In genomic region chr12:94148841-94149780, GRCh38 we compare ENCODE assay signal across 1 cellular context.
A peak's percentile ranks its signal among the peaks of the same experiment; 100 is the strongest.
TF ChIP-seq lines count a peak whose summit lies in the region.

No MANE protein-coding gene starts in this region.

TF ChIP-seq in HepG2, 621 proteins besides CTCF, POLR2A, EP300 and RAD21 (continued from another document and continues in another):
- TF ChIP-seq BCLAF1 (IDR thresholded peaks at IDR 0.05) = no peak
- no peak for TF ChIP-seq ZNF775 (CRISPR knock-in tag; IDR thresholded peaks at IDR 0.05; ENCODE audit: borderline replicate concordance)
- peak; percentile 77 for TF ChIP-seq SRY (CRISPR knock-in tag; IDR thresholded peaks at IDR 0.05)
- no peak for TF ChIP-seq GLI4 (CRISPR knock-in tag; IDR thresholded peaks at IDR 0.05; ENCODE audit: borderline replicate concordance)
- peak; percentile 96 to 99 for TF ChIP-seq HMGXB4 (CRISPR knock-in tag; IDR thresholded peaks at IDR 0.05; ENCODE audit: borderline replicate concordance in 1 of 2, low read depth in 1 of 2)
- no peak for TF ChIP-seq NR2F1 (CRISPR knock-in tag; IDR thresholded peaks at IDR 0.05)
- TF ChIP-seq ZNF749 (CRISPR knock-in tag; IDR thresholded peaks at IDR 0.05; ENCODE audit: borderline replicate concordance) = peak; percentile 52
- TF ChIP-seq HOXA5 (CRISPR knock-in tag; IDR thresholded peaks at IDR 0.05) = no peak
- TF ChIP-seq MED13 (CRISPR knock-in tag; IDR thresholded peaks at IDR 0.05) = no peak; the same call in 1 of the 2 replicates
- TF ChIP-seq ZSCAN12 (CRISPR knock-in tag; IDR thresholded peaks at IDR 0.05) = peak; percentile 64; the same call in 1 of the 2 replicates
- TF ChIP-seq ZBTB42 (CRISPR knock-in tag; IDR thresholded peaks at IDR 0.05) = no peak
- TF ChIP-seq, protein P1, sequence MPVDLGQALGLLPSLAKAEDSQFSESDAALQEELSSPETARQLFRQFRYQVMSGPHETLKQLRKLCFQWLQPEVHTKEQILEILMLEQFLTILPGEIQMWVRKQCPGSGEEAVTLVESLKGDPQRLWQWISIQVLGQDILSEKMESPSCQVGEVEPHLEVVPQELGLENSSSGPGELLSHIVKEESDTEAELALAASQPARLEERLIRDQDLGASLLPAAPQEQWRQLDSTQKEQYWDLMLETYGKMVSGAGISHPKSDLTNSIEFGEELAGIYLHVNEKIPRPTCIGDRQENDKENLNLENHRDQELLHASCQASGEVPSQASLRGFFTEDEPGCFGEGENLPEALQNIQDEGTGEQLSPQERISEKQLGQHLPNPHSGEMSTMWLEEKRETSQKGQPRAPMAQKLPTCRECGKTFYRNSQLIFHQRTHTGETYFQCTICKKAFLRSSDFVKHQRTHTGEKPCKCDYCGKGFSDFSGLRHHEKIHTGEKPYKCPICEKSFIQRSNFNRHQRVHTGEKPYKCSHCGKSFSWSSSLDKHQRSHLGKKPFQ (CRISPR knock-in tag; IDR thresholded peaks at IDR 0.05; ENCODE audit: insufficient replicate concordance) = peak; percentile 76
- no peak for TF ChIP-seq RAD51 (IDR thresholded peaks at IDR 0.05; ENCODE audit: borderline replicate concordance)
- TF ChIP-seq, protein P2, sequence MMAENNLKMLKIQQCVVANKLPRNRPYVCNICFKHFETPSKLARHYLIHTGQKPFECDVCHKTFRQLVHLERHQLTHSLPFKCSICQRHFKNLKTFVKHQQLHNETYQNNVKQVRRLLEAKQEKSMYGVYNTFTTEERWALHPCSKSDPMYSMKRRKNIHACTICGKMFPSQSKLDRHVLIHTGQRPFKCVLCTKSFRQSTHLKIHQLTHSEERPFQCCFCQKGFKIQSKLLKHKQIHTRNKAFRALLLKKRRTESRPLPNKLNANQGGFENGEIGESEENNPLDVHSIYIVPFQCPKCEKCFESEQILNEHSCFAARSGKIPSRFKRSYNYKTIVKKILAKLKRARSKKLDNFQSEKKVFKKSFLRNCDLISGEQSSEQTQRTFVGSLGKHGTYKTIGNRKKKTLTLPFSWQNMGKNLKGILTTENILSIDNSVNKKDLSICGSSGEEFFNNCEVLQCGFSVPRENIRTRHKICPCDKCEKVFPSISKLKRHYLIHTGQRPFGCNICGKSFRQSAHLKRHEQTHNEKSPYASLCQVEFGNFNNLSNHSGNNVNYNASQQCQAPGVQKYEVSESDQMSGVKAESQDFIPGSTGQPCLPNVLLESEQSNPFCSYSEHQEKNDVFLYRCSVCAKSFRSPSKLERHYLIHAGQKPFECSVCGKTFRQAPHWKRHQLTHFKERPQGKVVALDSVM (CRISPR knock-in tag; IDR thresholded peaks at IDR 0.05) = peak; percentile 25; the same call in 1 of the 2 replicates
- no peak for TF ChIP-seq ZNF543 (CRISPR knock-in tag; IDR thresholded peaks at IDR 0.05)
- TF ChIP-seq IKZF1 (IDR thresholded peaks at IDR 0.05) = no peak
- TF ChIP-seq, protein P3, sequence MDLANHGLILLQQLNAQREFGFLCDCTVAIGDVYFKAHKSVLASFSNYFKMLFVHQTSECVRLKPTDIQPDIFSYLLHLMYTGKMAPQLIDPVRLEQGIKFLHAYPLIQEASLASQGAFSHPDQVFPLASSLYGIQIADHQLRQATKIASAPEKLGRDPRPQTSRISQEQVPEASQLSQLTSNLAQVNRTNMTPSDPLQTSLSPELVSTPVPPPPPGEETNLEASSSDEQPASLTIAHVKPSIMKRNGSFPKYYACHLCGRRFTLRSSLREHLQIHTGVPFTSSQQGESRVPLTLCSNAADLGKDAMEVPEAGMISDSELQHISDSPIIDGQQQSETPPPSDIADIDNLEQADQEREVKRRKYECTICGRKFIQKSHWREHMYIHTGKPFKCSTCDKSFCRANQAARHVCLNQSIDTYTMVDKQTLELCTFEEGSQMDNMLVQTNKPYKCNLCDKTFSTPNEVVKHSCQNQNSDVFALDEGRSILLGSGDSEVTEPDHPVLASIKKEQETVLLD (CRISPR knock-in tag; IDR thresholded peaks at IDR 0.05; ENCODE audit: low read depth) = peak; percentile 31; the same call in 1 of the 2 replicates
- no peak for TF ChIP-seq KIAA2018 (CRISPR knock-in tag; IDR thresholded peaks at IDR 0.05; ENCODE audit: borderline replicate concordance)
- no peak for TF ChIP-seq ZNF230 (CRISPR knock-in tag; IDR thresholded peaks at IDR 0.05)
- no peak for TF ChIP-seq ZNF292 (CRISPR knock-in tag; IDR thresholded peaks at IDR 0.05; ENCODE audit: borderline replicate concordance, low read depth)
- TF ChIP-seq ELF4 (CRISPR knock-in tag; IDR thresholded peaks at IDR 0.05; ENCODE audit: borderline replicate concordance) = no peak
- no peak for TF ChIP-seq MBD4 (IDR thresholded peaks at IDR 0.05; ENCODE audit: borderline replicate concordance, low read length)
- TF ChIP-seq KDM2A (CRISPR knock-in tag; IDR thresholded peaks at IDR 0.05; ENCODE audit: borderline replicate concordance, low read depth) = peak; percentile 63
- no peak for TF ChIP-seq REST (IDR thresholded peaks at IDR 0.05; ENCODE audit: borderline replicate concordance in 1 of 2, low read depth in 1 of 2, low read length in 2 of 2)
- TF ChIP-seq TSC22D2 (CRISPR knock-in tag; IDR thresholded peaks at IDR 0.05; ENCODE audit: borderline replicate concordance) = no peak
- no peak; the same call in none of the 2 replicates for TF ChIP-seq ATF7-NPFF (CRISPR knock-in tag; IDR thresholded peaks at IDR 0.05; ENCODE audit: low read depth)
- TF ChIP-seq ZNF367 (CRISPR knock-in tag; IDR thresholded peaks at IDR 0.05; ENCODE audit: borderline replicate concordance) = no peak
- no peak for TF ChIP-seq ZFP1 (CRISPR knock-in tag; IDR thresholded peaks at IDR 0.05)
- TF ChIP-seq LRRFIP1 (CRISPR knock-in tag; conservative IDR thresholded peaks at IDR 0.05) = no peak
- TF ChIP-seq FOXC1 (CRISPR knock-in tag; IDR thresholded peaks at IDR 0.05; ENCODE audit: borderline replicate concordance) = peak; percentile 94
- TF ChIP-seq ATF7 (IDR thresholded peaks at IDR 0.05) = no peak
- TF ChIP-seq ATF7 (CRISPR knock-in tag; IDR thresholded peaks at IDR 0.05) = peak; percentile 58; the same call in 1 of the 2 replicates
